1 cellular context compared by ENCODE assay signal in genomic region chr1:21338568-21339401, GRCh38.
TF ChIP-seq lines count a peak whose summit lies in the region.

No MANE protein-coding gene starts in this region.

TF ChIP-seq in HepG2, 621 proteins besides CTCF, POLR2A, EP300 and RAD21 (continued from another document and continues in another):
- TF ChIP-seq ARID5B (CRISPR knock-in tag; IDR thresholded peaks at IDR 0.05): peak; percentile 91
- peak; percentile 96 for TF ChIP-seq RCOR2 (CRISPR knock-in tag; IDR thresholded peaks at IDR 0.05)
- peak; percentile 95; the same call in 1 of the 2 replicates for TF ChIP-seq MTA1 (CRISPR knock-in tag; IDR thresholded peaks at IDR 0.05; ENCODE audit: borderline replicate concordance)
- 0 out of 2 replicates have a peak, but pooled peaks have one; percentile 49 for TF ChIP-seq ZMAT3 (CRISPR knock-in tag; conservative IDR thresholded peaks at IDR 0.05)
- peak; percentile 17; the same call in 1 of the 2 replicates for TF ChIP-seq ZSCAN31 (CRISPR knock-in tag; IDR thresholded peaks at IDR 0.05; ENCODE audit: low read depth)
- TF ChIP-seq ZNF232 (CRISPR knock-in tag; IDR thresholded peaks at IDR 0.05; ENCODE audit: borderline replicate concordance): 0 out of 2 replicates have a peak, but pooled peaks have one; percentile 50
- TF ChIP-seq ZNF431 (CRISPR knock-in tag; IDR thresholded peaks at IDR 0.05; ENCODE audit: borderline replicate concordance, low read depth): peak; percentile 80; the same call in 1 of the 2 replicates
- TF ChIP-seq, protein P1, sequence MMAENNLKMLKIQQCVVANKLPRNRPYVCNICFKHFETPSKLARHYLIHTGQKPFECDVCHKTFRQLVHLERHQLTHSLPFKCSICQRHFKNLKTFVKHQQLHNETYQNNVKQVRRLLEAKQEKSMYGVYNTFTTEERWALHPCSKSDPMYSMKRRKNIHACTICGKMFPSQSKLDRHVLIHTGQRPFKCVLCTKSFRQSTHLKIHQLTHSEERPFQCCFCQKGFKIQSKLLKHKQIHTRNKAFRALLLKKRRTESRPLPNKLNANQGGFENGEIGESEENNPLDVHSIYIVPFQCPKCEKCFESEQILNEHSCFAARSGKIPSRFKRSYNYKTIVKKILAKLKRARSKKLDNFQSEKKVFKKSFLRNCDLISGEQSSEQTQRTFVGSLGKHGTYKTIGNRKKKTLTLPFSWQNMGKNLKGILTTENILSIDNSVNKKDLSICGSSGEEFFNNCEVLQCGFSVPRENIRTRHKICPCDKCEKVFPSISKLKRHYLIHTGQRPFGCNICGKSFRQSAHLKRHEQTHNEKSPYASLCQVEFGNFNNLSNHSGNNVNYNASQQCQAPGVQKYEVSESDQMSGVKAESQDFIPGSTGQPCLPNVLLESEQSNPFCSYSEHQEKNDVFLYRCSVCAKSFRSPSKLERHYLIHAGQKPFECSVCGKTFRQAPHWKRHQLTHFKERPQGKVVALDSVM (CRISPR knock-in tag; IDR thresholded peaks at IDR 0.05): peak; percentile 85
- TF ChIP-seq TBX2 (CRISPR knock-in tag; IDR thresholded peaks at IDR 0.05; ENCODE audit: borderline replicate concordance): peak; percentile 89
- no peak for TF ChIP-seq POGZ (CRISPR knock-in tag; IDR thresholded peaks at IDR 0.05)
- TF ChIP-seq, protein P2, sequence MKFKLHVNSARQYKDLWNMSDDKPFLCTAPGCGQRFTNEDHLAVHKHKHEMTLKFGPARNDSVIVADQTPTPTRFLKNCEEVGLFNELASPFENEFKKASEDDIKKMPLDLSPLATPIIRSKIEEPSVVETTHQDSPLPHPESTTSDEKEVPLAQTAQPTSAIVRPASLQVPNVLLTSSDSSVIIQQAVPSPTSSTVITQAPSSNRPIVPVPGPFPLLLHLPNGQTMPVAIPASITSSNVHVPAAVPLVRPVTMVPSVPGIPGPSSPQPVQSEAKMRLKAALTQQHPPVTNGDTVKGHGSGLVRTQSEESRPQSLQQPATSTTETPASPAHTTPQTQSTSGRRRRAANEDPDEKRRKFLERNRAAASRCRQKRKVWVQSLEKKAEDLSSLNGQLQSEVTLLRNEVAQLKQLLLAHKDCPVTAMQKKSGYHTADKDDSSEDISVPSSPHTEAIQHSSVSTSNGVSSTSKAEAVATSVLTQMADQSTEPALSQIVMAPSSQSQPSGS (CRISPR knock-in tag; IDR thresholded peaks at IDR 0.05): peak; percentile 76; the same call in 1 of the 2 replicates
- TF ChIP-seq MEIS1 (CRISPR knock-in tag; IDR thresholded peaks at IDR 0.05; ENCODE audit: borderline replicate concordance): peak; percentile 64; the same call in 1 of the 2 replicates
- TF ChIP-seq SSRP1 (CRISPR knock-in tag; IDR thresholded peaks at IDR 0.05): peak; percentile 59; the same call in 1 of the 2 replicates
- peak; percentile 42; the same call in 1 of the 2 replicates for TF ChIP-seq KMT2B (CRISPR knock-in tag; IDR thresholded peaks at IDR 0.05)
- no peak; the same call in 1 of the 2 replicates for TF ChIP-seq RFXAP (CRISPR knock-in tag; IDR thresholded peaks at IDR 0.05; ENCODE audit: borderline replicate concordance)
- TF ChIP-seq U2AF1 (optimal IDR thresholded peaks at IDR 0.05; ENCODE audit: low read depth, low read length): peak; percentile 80
- peak; percentile 46; the same call in 1 of the 2 replicates for TF ChIP-seq NR1H2 (CRISPR knock-in tag; IDR thresholded peaks at IDR 0.05; ENCODE audit: borderline replicate concordance, low read depth)
- TF ChIP-seq, protein P3, sequence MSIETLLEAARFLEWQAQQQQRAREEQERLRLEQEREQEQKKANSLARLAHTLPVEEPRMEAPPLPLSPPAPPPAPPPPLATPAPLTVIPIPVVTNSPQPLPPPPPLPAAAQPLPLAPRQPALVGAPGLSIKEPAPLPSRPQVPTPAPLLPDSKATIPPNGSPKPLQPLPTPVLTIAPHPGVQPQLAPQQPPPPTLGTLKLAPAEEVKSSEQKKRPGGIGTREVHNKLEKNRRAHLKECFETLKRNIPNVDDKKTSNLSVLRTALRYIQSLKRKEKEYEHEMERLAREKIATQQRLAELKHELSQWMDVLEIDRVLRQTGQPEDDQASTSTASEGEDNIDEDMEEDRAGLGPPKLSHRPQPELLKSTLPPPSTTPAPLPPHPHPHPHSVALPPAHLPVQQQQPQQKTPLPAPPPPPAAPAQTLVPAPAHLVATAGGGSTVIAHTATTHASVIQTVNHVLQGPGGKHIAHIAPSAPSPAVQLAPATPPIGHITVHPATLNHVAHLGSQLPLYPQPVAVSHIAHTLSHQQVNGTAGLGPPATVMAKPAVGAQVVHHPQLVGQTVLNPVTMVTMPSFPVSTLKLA (IDR thresholded peaks at IDR 0.05): peak; percentile 74
- 0 out of 2 replicates have a peak, but pooled peaks have one; percentile 22 for TF ChIP-seq SOX13 (IDR thresholded peaks at IDR 0.05)
- peak in 1 of 2 experiments; percentile 84; a peak in 2 of 4 replicates for TF ChIP-seq SOX13 (CRISPR knock-in tag; conservative IDR thresholded peaks at IDR 0.05 in 1 of 2, IDR thresholded peaks at IDR 0.05 in 1 of 2)
- peak; percentile 78 for TF ChIP-seq CREM (IDR thresholded peaks at IDR 0.05)
- TF ChIP-seq CREM (CRISPR knock-in tag; IDR thresholded peaks at IDR 0.05): no peak
- TF ChIP-seq FOXO1 (CRISPR knock-in tag; IDR thresholded peaks at IDR 0.05): peak; percentile 99
- peak; percentile 83; the same call in 1 of the 2 replicates for TF ChIP-seq AHDC1 (CRISPR knock-in tag; IDR thresholded peaks at IDR 0.05; ENCODE audit: borderline replicate concordance)
- TF ChIP-seq ZNF275 (CRISPR knock-in tag; IDR thresholded peaks at IDR 0.05; ENCODE audit: borderline replicate concordance): peak; percentile 65; the same call in 1 of the 2 replicates
- TF ChIP-seq FOXK1 (CRISPR knock-in tag; IDR thresholded peaks at IDR 0.05; ENCODE audit: borderline replicate concordance, low read depth): peak; percentile 93
- peak; percentile 97; the same call in 2 of the 3 replicates for TF ChIP-seq MXI1 (IDR thresholded peaks at IDR 0.05; ENCODE audit: borderline replicate concordance, low read depth, low read length)
- TF ChIP-seq SNAPC2 (CRISPR knock-in tag; IDR thresholded peaks at IDR 0.05): peak; percentile 85; the same call in 1 of the 2 replicates
- TF ChIP-seq ETV5 (CRISPR knock-in tag; IDR thresholded peaks at IDR 0.05; ENCODE audit: borderline replicate concordance): peak; percentile 62
- TF ChIP-seq SAP130 (CRISPR knock-in tag; IDR thresholded peaks at IDR 0.05; ENCODE audit: low read depth): peak; percentile 92
- TF ChIP-seq ZNF503 (CRISPR knock-in tag; IDR thresholded peaks at IDR 0.05): peak; percentile 88
- TF ChIP-seq NKX3-1 (CRISPR knock-in tag; IDR thresholded peaks at IDR 0.05): peak; percentile 23; the same call in 1 of the 2 replicates
- peak; percentile 59 for TF ChIP-seq SP4 (CRISPR knock-in tag; IDR thresholded peaks at IDR 0.05)
- peak; percentile 49; the same call in 1 of the 2 replicates for TF ChIP-seq CENPT (CRISPR knock-in tag; IDR thresholded peaks at IDR 0.05; ENCODE audit: low read depth)
- TF ChIP-seq NCOA2 (CRISPR knock-in tag; IDR thresholded peaks at IDR 0.05): peak; percentile 86
- TF ChIP-seq ZBTB2 (CRISPR knock-in tag; IDR thresholded peaks at IDR 0.05; ENCODE audit: low read depth): no peak
- no peak for TF ChIP-seq FOXO4 (CRISPR knock-in tag; conservative IDR thresholded peaks at IDR 0.05)
